1 cellular context compared by ENCODE assay signal in genomic region chr7:120867932-120868331, GRCh38.
TF ChIP-seq lines count a peak whose summit lies in the region.

No MANE protein-coding gene starts in this region.

TF ChIP-seq in H1, 55 proteins besides CTCF, POLR2A, EP300 and RAD21 (continued from another document):
- TF ChIP-seq, protein P1, sequence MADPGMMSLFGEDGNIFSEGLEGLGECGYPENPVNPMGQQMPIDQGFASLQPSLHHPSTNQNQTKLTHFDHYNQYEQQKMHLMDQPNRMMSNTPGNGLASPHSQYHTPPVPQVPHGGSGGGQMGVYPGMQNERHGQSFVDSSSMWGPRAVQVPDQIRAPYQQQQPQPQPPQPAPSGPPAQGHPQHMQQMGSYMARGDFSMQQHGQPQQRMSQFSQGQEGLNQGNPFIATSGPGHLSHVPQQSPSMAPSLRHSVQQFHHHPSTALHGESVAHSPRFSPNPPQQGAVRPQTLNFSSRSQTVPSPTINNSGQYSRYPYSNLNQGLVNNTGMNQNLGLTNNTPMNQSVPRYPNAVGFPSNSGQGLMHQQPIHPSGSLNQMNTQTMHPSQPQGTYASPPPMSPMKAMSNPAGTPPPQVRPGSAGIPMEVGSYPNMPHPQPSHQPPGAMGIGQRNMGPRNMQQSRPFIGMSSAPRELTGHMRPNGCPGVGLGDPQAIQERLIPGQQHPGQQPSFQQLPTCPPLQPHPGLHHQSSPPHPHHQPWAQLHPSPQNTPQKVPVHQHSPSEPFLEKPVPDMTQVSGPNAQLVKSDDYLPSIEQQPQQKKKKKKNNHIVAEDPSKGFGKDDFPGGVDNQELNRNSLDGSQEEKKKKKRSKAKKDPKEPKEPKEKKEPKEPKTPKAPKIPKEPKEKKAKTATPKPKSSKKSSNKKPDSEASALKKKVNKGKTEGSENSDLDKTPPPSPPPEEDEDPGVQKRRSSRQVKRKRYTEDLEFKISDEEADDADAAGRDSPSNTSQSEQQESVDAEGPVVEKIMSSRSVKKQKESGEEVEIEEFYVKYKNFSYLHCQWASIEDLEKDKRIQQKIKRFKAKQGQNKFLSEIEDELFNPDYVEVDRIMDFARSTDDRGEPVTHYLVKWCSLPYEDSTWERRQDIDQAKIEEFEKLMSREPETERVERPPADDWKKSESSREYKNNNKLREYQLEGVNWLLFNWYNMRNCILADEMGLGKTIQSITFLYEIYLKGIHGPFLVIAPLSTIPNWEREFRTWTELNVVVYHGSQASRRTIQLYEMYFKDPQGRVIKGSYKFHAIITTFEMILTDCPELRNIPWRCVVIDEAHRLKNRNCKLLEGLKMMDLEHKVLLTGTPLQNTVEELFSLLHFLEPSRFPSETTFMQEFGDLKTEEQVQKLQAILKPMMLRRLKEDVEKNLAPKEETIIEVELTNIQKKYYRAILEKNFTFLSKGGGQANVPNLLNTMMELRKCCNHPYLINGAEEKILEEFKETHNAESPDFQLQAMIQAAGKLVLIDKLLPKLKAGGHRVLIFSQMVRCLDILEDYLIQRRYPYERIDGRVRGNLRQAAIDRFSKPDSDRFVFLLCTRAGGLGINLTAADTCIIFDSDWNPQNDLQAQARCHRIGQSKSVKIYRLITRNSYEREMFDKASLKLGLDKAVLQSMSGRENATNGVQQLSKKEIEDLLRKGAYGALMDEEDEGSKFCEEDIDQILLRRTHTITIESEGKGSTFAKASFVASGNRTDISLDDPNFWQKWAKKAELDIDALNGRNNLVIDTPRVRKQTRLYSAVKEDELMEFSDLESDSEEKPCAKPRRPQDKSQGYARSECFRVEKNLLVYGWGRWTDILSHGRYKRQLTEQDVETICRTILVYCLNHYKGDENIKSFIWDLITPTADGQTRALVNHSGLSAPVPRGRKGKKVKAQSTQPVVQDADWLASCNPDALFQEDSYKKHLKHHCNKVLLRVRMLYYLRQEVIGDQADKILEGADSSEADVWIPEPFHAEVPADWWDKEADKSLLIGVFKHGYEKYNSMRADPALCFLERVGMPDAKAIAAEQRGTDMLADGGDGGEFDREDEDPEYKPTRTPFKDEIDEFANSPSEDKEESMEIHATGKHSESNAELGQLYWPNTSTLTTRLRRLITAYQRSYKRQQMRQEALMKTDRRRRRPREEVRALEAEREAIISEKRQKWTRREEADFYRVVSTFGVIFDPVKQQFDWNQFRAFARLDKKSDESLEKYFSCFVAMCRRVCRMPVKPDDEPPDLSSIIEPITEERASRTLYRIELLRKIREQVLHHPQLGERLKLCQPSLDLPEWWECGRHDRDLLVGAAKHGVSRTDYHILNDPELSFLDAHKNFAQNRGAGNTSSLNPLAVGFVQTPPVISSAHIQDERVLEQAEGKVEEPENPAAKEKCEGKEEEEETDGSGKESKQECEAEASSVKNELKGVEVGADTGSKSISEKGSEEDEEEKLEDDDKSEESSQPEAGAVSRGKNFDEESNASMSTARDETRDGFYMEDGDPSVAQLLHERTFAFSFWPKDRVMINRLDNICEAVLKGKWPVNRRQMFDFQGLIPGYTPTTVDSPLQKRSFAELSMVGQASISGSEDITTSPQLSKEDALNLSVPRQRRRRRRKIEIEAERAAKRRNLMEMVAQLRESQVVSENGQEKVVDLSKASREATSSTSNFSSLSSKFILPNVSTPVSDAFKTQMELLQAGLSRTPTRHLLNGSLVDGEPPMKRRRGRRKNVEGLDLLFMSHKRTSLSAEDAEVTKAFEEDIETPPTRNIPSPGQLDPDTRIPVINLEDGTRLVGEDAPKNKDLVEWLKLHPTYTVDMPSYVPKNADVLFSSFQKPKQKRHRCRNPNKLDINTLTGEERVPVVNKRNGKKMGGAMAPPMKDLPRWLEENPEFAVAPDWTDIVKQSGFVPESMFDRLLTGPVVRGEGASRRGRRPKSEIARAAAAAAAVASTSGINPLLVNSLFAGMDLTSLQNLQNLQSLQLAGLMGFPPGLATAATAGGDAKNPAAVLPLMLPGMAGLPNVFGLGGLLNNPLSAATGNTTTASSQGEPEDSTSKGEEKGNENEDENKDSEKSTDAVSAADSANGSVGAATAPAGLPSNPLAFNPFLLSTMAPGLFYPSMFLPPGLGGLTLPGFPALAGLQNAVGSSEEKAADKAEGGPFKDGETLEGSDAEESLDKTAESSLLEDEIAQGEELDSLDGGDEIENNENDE (IDR thresholded peaks at IDR 0.05; ENCODE audit: insufficient replicate concordance, low read length): no peak
- TF ChIP-seq YY1 (IDR thresholded peaks at IDR 0.05; ENCODE audit: low read depth, low read length): no peak
- no peak for TF ChIP-seq NRF1 (IDR thresholded peaks at IDR 0.05; ENCODE audit: low read depth, low read length)
- no peak for TF ChIP-seq RXRA (IDR thresholded peaks at IDR 0.05; ENCODE audit: insufficient read depth, low read depth, low read length)
